Comparison of ENCODE assay signal across 8 cellular contexts in the genomic region with DNA sequence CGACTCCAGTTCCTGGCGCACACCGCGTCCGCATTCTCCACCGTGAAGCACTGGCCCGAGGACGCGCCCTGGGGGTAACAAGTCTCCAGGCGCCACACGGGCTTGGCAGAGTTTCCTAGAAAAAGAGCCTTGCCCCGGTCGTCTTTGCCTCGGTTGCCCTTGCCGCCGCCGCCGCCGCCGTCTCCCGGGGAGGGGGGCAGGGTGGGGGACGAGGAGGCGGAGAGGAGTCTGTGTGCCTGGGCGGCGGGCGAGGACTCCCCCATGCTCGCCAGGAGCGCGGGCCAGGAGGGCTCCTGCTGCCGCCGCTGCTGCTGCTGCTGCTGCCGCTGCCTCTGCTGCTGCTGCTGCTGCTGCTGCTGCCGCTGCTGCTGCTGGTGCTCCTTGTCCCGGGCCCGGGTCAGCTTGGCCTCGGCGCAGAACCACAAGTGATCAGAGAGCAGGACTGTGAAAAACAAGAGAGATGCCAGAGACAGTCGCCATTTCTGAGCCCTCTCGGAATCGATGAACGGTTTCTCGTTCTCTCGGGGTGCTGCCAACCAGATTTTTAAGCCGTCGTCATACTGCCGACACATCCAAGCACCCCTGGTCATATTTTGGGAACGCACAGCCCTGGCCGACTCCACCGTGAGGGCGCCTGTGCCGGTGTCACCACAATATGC.
DNase-seq lines count a peak whose midpoint lies in the region; TF ChIP-seq lines count a peak whose summit lies in the region.

No MANE protein-coding gene starts in this region.

- peak overlapping the region; percentile 63 for H3K9ac ChIP-seq in HUES6 (ENCODE audit: low read length)

- H3K4me3 Mint-ChIP-seq in immature natural killer cell, result no peak overlapping the region

- intact Hi-C loops in A673 (cut with micrococcal nuclease; ENCODE audit: unreplicated experiment), result loop anchor here (5.0 to 10.0 kb wide), 2 partner anchors 214 to 289 kb away; no protein-coding TSS in a partner anchor
- intact Hi-C loops in ascending aorta (cut with DNase I), result no loop called here

- H3K36me3 ChIP-seq in A673 (ENCODE audit: insufficient read depth, low read length, poor library complexity, severe bottlenecking) (no peaks in the 10 kb centered on the region), HUES6 (ENCODE audit: control insufficient read depth, insufficient read depth, low read length) (no peaks in the 10 kb centered on the region), ascending aorta (no peaks in the 10 kb centered on the region), suprapubic skin (no peaks in the 10 kb centered on the region), tibial nerve (no peaks in the 10 kb centered on the region)

- H3K4me1 ChIP-seq in A673 (ENCODE audit: insufficient read depth, low read length, poor library complexity, severe bottlenecking) (peaks cover 4% of the 10 kb centered on the region), HUES6 (ENCODE audit: control insufficient read depth, insufficient read depth, low read length) (0 out of 2 replicates have a peak, but pooled peaks cover 4% of the 10 kb centered on the region), ascending aorta (peaks cover 0 to 9% of the 10 kb centered on the region in 2 donors), suprapubic skin (peaks cover 25% of the 10 kb centered on the region), tibial nerve (peaks cover 0 to 31% (median 2%) of the 10 kb centered on the region in 4 donors)

- H3K4me3 ChIP-seq in A673 (ENCODE audit: low read depth, low read length, poor library complexity, severe bottlenecking) (peak overlapping the region; percentile 59), HUES6 (ENCODE audit: low read depth, low read length) (peak overlapping the region; percentile 79), ascending aorta (peak overlapping the region; percentile 56 to 62), suprapubic skin (peak overlapping the region; percentile 42), tibial nerve (peak overlapping the region in 2 of 4 donors; percentile 25 to 52)

- peak; percentile 48 for DNase-seq in A673 (ENCODE audit: low spot score)
- DNase-seq in ascending aorta (ENCODE audit: low spot score in 2 of 2), result no peak
- peak; percentile 89 for DNase-seq in islet precursor cell
- DNase-seq in suprapubic skin (ENCODE audit: low spot score in 2 of 2), result no peak
- DNase-seq in activated effector memory CD4-positive, alpha-beta T cell treated with Interleukin-2 at 50 U/mL for 16 hours, result no peak
- DNase-seq in immature natural killer cell, result no peak
- DNase-seq in tibial nerve (ENCODE audit: low spot score in 2 of 2), result no peak

- H3K4me1 Mint-ChIP-seq in immature natural killer cell, result no peaks in the 10 kb centered on the region

- 4% methylated on average over 46 of the region's 51 CpGs for WGBS in suprapubic skin
- 2% methylated on average over 32 to 43 of the region's 51 CpGs for WGBS in tibial nerve, 2 donors

- H3K27ac ChIP-seq in A673 (ENCODE audit: low read depth, low read length, poor library complexity, severe bottlenecking) (no peak overlapping the region), HUES6 (ENCODE audit: low read depth, low read length) (no peak overlapping the region), ascending aorta (no peak overlapping the region), suprapubic skin (no peak overlapping the region), tibial nerve (no peak overlapping the region)

- TF ChIP-seq CTCF in A673 (conservative IDR thresholded peaks at IDR 0.05; ENCODE audit: low read depth, low read length) (no peak), ascending aorta (IDR thresholded peaks at IDR 0.05) (no peak), suprapubic skin (IDR thresholded peaks at IDR 0.05) (no peak), tibial nerve (IDR thresholded peaks at IDR 0.05) (no peak)

- no peak for TF ChIP-seq EP300 in suprapubic skin (IDR thresholded peaks at IDR 0.05)
- TF ChIP-seq EP300 in tibial nerve (IDR thresholded peaks at IDR 0.05), result no peak

- POLR2A ChIA-PET in A673 (lab: Charles Lee; ENCODE audit: low non-redundant PET), result no interaction called here

- no peak overlapping the region for H3K27ac Mint-ChIP-seq in immature natural killer cell

- BruUV-seq in A673 (replicated peaks; lab: Mats Ljungman, UMichigan), result no TSS peak

- H3K36me3 Mint-ChIP-seq in immature natural killer cell, result peaks cover 0 to 6% (median 6%) of the 10 kb centered on the region in 3 donors

- H3K9me3 ChIP-seq in A673 (ENCODE audit: low read depth, low read length, poor library complexity, severe bottlenecking) (no peaks in the 10 kb centered on the region), HUES6 (ENCODE audit: control insufficient read depth, insufficient read depth, low read depth, low read length) (no peaks in the 10 kb centered on the region), ascending aorta (no peaks in the 10 kb centered on the region), suprapubic skin (no peaks in the 10 kb centered on the region), tibial nerve (no peaks in the 10 kb centered on the region)

- no peak for TF ChIP-seq POLR2A in suprapubic skin (IDR thresholded peaks at IDR 0.05)
- TF ChIP-seq POLR2A in tibial nerve (IDR thresholded peaks at IDR 0.05), result no peak

- H3K27me3 Mint-ChIP-seq in immature natural killer cell (ENCODE audit: low read depth in 3 of 3), result peaks cover 2 to 9% (median 2%) of the 10 kb centered on the region in 3 donors

- H3K9me3 Mint-ChIP-seq in immature natural killer cell, result peaks cover 6 to 49% (median 16%) of the 10 kb centered on the region in 6 donors

- CTCF ChIA-PET in A673 (lab: Charles Lee), result no interaction called here

- H3K27me3 ChIP-seq in A673 (replicated peaks; ENCODE audit: insufficient read depth, low read depth, low read length, poor library complexity) (peaks cover 34% of the 10 kb centered on the region), HUES6 (ENCODE audit: control insufficient read depth, insufficient read depth, low read length) (peaks cover 62% of the 10 kb centered on the region), ascending aorta (no peaks in the 10 kb centered on the region), suprapubic skin (peaks cover 36% of the 10 kb centered on the region), tibial nerve (peaks cover 0 to 44% of the 10 kb centered on the region in 2 donors)

Comparison
In these comparisons a context has a peak if more than half of its experiments do, and no peak if none do; other contexts are left out.
1. DNase-seq: peak in A673 (single experiment) and islet precursor cell (single experiment); none in ascending aorta (0 of 2), suprapubic skin (0 of 2), activated effector memory CD4-positive, alpha-beta T cell treated with Interleukin-2 at 50 U/mL for 16 hours (single experiment), immature natural killer cell (0 of 3) and tibial nerve (0 of 2).